In genomic region chr12:50246873-50247612, GRCh38 we compare ENCODE assay signal across 9 cellular contexts. TPM values are rescaled to one million over a fixed set of nuclear protein-coding genes. Genes with fewer than 3 reads are reported as not detected.
DNase-seq lines count a peak whose midpoint lies in the region; ATAC-seq, FAIRE-seq and TF ChIP-seq lines count a peak whose summit lies in the region.
"Had no signal": no experiment of that assay in that cellular context is flagged by ENCODE, and none has a peak within 500 bp of the region (broad histone marks: within the 10 kb centered on the region; RNA-seq: fewer than 3 reads in every experiment).

No MANE protein-coding gene starts in this region.

- ATAC-seq in HG03378 (IDR thresholded peaks at IDR 0.05; ENCODE audit: unreplicated experiment) = peak; percentile 56
- ATAC-seq in GM21360 (IDR thresholded peaks at IDR 0.05; ENCODE audit: unreplicated experiment) = no peak

- POLR2A ChIA-PET in activated CD4-positive, alpha-beta memory T cell treated with anti-CD3 and anti-CD28 coated beads, Interleukin-2, amount 10 ng/mL, durations not matched to agents 7 days and 5 days (lab: Charles Lee) = interaction anchor here (0.8 to 2.6 kb wide), 11 partner anchors 11 to 260 kb away, joined by 3 to 19 read pairs (median 4); partner anchors contain the start of genes CERS5, COX14 and LIMA1

- H3K9ac ChIP-seq in neural progenitor cell = no peak overlapping the region

- H3K4me1 ChIP-seq in neural progenitor cell = no peaks in the 10 kb centered on the region

- peaks cover 76% of the 10 kb centered on the region for H3K4me1 Mint-ChIP-seq in activated CD4-positive, alpha-beta memory T cell treated with anti-CD3 and anti-CD28 coated beads, Interleukin-2, amount 10 ng/mL, durations not matched to agents 7 days and 5 days
- no peaks in the 10 kb centered on the region for H3K4me1 Mint-ChIP-seq in neural progenitor cell
- H3K4me1 Mint-ChIP-seq: neural crest cell had no signal

- H3K36me3 ChIP-seq in neural progenitor cell = no peaks in the 10 kb centered on the region

- H2AFZ ChIP-seq in neural progenitor cell (replicated peaks) = no peak overlapping the region

- no peaks in the 10 kb centered on the region for H3K9me3 ChIP-seq in neural progenitor cell (ENCODE audit: low read depth)

- CTCF ChIA-PET in activated CD4-positive, alpha-beta memory T cell treated with anti-CD3 and anti-CD28 coated beads, Interleukin-2, amount 10 ng/mL, durations not matched to agents 7 days and 5 days (lab: Charles Lee) = interaction anchor here (0.6 to 2.3 kb wide), 7 partner anchors 8 to 507 kb away, joined by 3 to 9 read pairs (median 4); partner anchors contain the start of genes COX14 and LIMA1

- peak overlapping the region; percentile 79 for H3K4me3 Mint-ChIP-seq in activated CD4-positive, alpha-beta memory T cell treated with anti-CD3 and anti-CD28 coated beads, Interleukin-2, amount 10 ng/mL, durations not matched to agents 7 days and 5 days
- no peak overlapping the region for H3K4me3 Mint-ChIP-seq in neural progenitor cell
- H3K4me3 Mint-ChIP-seq: neural crest cell had no signal

- H3K4me3 ChIP-seq in GM12865 (ENCODE audit: low read depth, low read length) = peak overlapping the region; percentile 44
- no peak overlapping the region for H3K4me3 ChIP-seq in skin epidermis
- H3K4me3 ChIP-seq in neural progenitor cell = no peak overlapping the region

- H3K27me3 Mint-ChIP-seq in activated CD4-positive, alpha-beta memory T cell treated with anti-CD3 and anti-CD28 coated beads, Interleukin-2, amount 10 ng/mL, durations not matched to agents 7 days and 5 days = no peaks in the 10 kb centered on the region
- H3K27me3 Mint-ChIP-seq in neural progenitor cell (ENCODE audit: insufficient read depth, low read depth) = no peaks in the 10 kb centered on the region

- H3K9me3 Mint-ChIP-seq in activated CD4-positive, alpha-beta memory T cell treated with anti-CD3 and anti-CD28 coated beads, Interleukin-2, amount 10 ng/mL, durations not matched to agents 7 days and 5 days = peaks cover 2% of the 10 kb centered on the region
- H3K9me3 Mint-ChIP-seq in neural progenitor cell = no peaks in the 10 kb centered on the region
- H3K9me3 Mint-ChIP-seq: neural crest cell had no signal

- no peaks in the 10 kb centered on the region for H3K27me3 ChIP-seq in neural progenitor cell

- FAIRE-seq in frontal cortex (lab: Jason Lieb, UNC) = no peak

- TF ChIP-seq CTCF in GM12865 (IDR thresholded peaks at IDR 0.05; ENCODE audit: insufficient read depth, low read depth, low read length, missing control alignments) = no peak
- no peak for TF ChIP-seq CTCF in neural progenitor cell (IDR thresholded peaks at IDR 0.05)

- H3K79me2 ChIP-seq in neural progenitor cell (ENCODE audit: low read depth) = no peaks in the 10 kb centered on the region

- DNase-seq in GM12865 (ENCODE audit: low read depth) (peak; percentile 75), foreskin melanocyte (peak; percentile 67), neural progenitor cell (ENCODE audit: low spot score) (no peak), frontal cortex (ENCODE audit: low spot score in 2 of 2) (no peak)
- DNase-seq in activated CD4-positive, alpha-beta memory T cell treated with anti-CD3 and anti-CD28 coated beads, Interleukin-2, amount 10 ng/mL, durations not matched to agents 7 days and 5 days = peak; percentile 43

- H3K27ac ChIP-seq in skin epidermis (peak overlapping the region in 20 of 21 experiments; percentile 3 to 84 (median 67)), neural progenitor cell (no peak overlapping the region)

- H3K4me2 ChIP-seq in neural progenitor cell = no peak overlapping the region

- H3K36me3 Mint-ChIP-seq in activated CD4-positive, alpha-beta memory T cell treated with anti-CD3 and anti-CD28 coated beads, Interleukin-2, amount 10 ng/mL, durations not matched to agents 7 days and 5 days (ENCODE audit: low read depth) = peaks cover 21% of the 10 kb centered on the region
- no peaks in the 10 kb centered on the region for H3K36me3 Mint-ChIP-seq in neural progenitor cell

- H3F3A ChIP-seq in neural progenitor cell (ENCODE audit: low read depth) = no peaks in the 10 kb centered on the region

- no peaks in the 10 kb centered on the region for H4K20me1 ChIP-seq in neural progenitor cell (ENCODE audit: low read depth)

- H3K27ac Mint-ChIP-seq in activated CD4-positive, alpha-beta memory T cell treated with anti-CD3 and anti-CD28 coated beads, Interleukin-2, amount 10 ng/mL, durations not matched to agents 7 days and 5 days = peak overlapping the region; percentile 94
- no peak overlapping the region for H3K27ac Mint-ChIP-seq in neural progenitor cell

RNA-seq across cellular contexts. Expression of gene LIMA1, which starts 36.3 kb away (rescaled TPM):
- total RNA-seq in activated CD4-positive, alpha-beta memory T cell treated with anti-CD3 and anti-CD28 coated beads, Interleukin-2, amount 10 ng/mL, durations not matched to agents 7 days and 5 days = 10 to 100 TPM; 59.4 to 59.9 TPM
- total RNA-seq in neural progenitor cell (ENCODE audit: low replicate concordance) (19.1 and 25.0 TPM in 2 replicates), frontal cortex (12.6 TPM)

Comparison
In these comparisons a context has a peak if more than half of its experiments do, and no peak if none do; other contexts are left out.
1. DNase-seq: peak in GM12865 (single experiment), activated CD4-positive, alpha-beta memory T cell treated with anti-CD3 and anti-CD28 coated beads, Interleukin-2, amount 10 ng/mL, durations not matched to agents 7 days and 5 days (single experiment) and foreskin melanocyte (single experiment); none in neural progenitor cell (single experiment) and frontal cortex (0 of 2).